Comparison of ENCODE assay signal across 23 cellular contexts in the genomic region with DNA sequence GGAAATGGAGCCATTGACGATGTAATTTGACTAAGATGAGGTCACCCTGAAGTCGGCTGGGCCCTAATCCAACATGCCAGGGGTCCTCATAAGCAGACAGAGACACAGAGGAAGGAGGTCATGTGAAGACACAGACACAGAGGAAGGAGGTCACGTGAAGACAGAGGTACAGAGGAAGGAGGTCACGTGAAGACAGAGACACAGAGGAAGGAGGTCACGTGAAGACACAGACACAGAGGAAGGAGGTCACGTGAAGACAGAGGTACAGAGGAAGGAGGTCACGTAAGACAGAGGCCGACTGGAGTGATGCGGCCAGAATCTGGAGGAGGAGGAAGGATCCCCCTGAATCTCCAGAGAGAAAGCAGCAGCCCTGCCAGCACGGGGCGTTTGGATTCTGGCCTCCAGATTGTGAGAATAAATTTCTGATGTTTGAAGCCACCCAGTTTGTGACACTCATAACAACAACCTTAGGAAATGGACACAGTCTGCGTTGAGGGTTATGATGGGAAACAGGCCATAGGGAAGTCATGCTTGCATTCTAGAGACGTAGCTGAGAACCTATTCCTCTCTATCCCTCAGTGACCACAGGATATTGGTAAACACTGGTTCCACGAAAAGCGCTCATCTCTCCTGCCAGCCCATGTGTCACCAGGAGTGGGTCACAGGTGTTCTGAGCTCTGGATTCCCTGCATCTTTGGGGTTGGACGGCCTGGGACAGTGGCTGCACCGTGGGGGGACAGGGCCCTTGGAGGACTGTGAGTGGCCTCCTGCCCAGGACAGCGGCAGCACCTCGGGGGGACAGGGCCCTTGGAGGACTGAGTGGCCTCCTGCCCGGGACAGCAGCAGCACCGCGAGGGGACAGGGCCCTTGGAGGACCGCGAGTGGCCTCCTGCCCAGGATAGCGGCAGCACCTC.
"Had no signal": no experiment of that assay in that cellular context is flagged by ENCODE, and none has a peak within 500 bp of the region (broad histone marks: within the 10 kb centered on the region; RNA-seq: fewer than 3 reads in every experiment).

No MANE protein-coding gene starts in this region.

- H3K27ac Mint-ChIP-seq: activated CD4-positive, alpha-beta memory T cell treated with anti-CD3 and anti-CD28 coated beads, Interleukin-2, amount 10 ng/mL, durations not matched to agents 7 days and 5 days; activated CD4-positive, alpha-beta T cell treated with anti-CD3 and anti-CD28 coated beads, Interleukin-2, amount 10 ng/mL, durations not matched to agents 24 days and 14 days; activated naive CD8-positive, alpha-beta T cell treated with anti-CD3 and anti-CD28 coated beads for 36 hours; activated T-helper 2 cell treated with anti-CD3 and anti-CD28 coated beads, Interferon-gamma antibody, Interleukin-2, Interleukin-4, amounts not matched to agents 10 μg/mL and 5 μg/mL and 100 μg/mL, durations not matched to agents 14 hours and 24 hours and 36 hours; naive B cell; progenitor cell of endocrine pancreas; T-cell; T-helper 2 cell treated with Interferon-gamma antibody and Interleukin-4, amounts not matched to agents 5 μg/mL and 100 μg/mL, for 36 hours had no signal

- H3K4me1 Mint-ChIP-seq: activated CD4-positive, alpha-beta memory T cell treated with anti-CD3 and anti-CD28 coated beads, Interleukin-2, amount 10 ng/mL, durations not matched to agents 7 days and 5 days; activated CD4-positive, alpha-beta T cell treated with anti-CD3 and anti-CD28 coated beads, Interleukin-2, amount 10 ng/mL, durations not matched to agents 24 days and 14 days; activated naive CD8-positive, alpha-beta T cell treated with anti-CD3 and anti-CD28 coated beads for 36 hours; naive B cell; T-cell had no signal

- H3K4me3 Mint-ChIP-seq: activated CD4-positive, alpha-beta memory T cell treated with anti-CD3 and anti-CD28 coated beads, Interleukin-2, amount 10 ng/mL, durations not matched to agents 7 days and 5 days; activated CD4-positive, alpha-beta T cell treated with anti-CD3 and anti-CD28 coated beads, Interleukin-2, amount 10 ng/mL, durations not matched to agents 24 days and 14 days; activated naive CD8-positive, alpha-beta T cell treated with anti-CD3 and anti-CD28 coated beads for 36 hours; activated T-cell treated with anti-CD3 and anti-CD28 coated beads, Interleukin-2, amount 50 U/mL, for 4 hours; naive B cell; T-cell; T-helper 2 cell treated with Interferon-gamma antibody and Interleukin-4, amounts not matched to agents 5 μg/mL and 100 μg/mL, for 36 hours had no signal

- H3K4me3 ChIP-seq: lower lobe of right lung, sigmoid colon, smooth muscle cell, thoracic aorta, upper lobe of left lung had no signal

- H3K27ac ChIP-seq: lower lobe of right lung, sigmoid colon, thoracic aorta, upper lobe of left lung, VCaP had no signal

- FAIRE-seq: endometrium had no signal

- DNase-seq: activated CD4-positive, alpha-beta memory T cell treated with anti-CD3 and anti-CD28 coated beads, Interleukin-2, amount 10 ng/mL, durations not matched to agents 7 days and 5 days; activated CD4-positive, alpha-beta T cell treated with anti-CD3 and anti-CD28 coated beads, Interleukin-2, amount 10 ng/mL, durations not matched to agents 24 days and 14 days; activated naive CD4-positive, alpha-beta T cell treated with Interleukin-2 at 50 U/mL for 16 hours; activated naive CD8-positive, alpha-beta T cell treated with anti-CD3 and anti-CD28 coated beads for 36 hours; activated T-cell treated with anti-CD3 and anti-CD28 coated beads, Interleukin-2, amount 50 U/mL, for 4 hours; erythroblast; foreskin fibroblast; lower lobe of right lung; mesendoderm; naive B cell; retina; sigmoid colon; stimulated activated CD4-positive, alpha-beta T cell treated with anti-CD3 and anti-CD28 coated beads, Interleukin-4, amount 100 ng/mL, for 1 hour; stimulated activated naive CD4-positive, alpha-beta T cell had no signal

- H3K9me3 Mint-ChIP-seq: activated CD4-positive, alpha-beta T cell treated with anti-CD3 and anti-CD28 coated beads, Interleukin-2, amount 10 ng/mL, durations not matched to agents 24 days and 14 days had no signal

- H3K27me3 Mint-ChIP-seq: activated CD4-positive, alpha-beta memory T cell treated with anti-CD3 and anti-CD28 coated beads, Interleukin-2, amount 10 ng/mL, durations not matched to agents 7 days and 5 days; activated CD4-positive, alpha-beta T cell treated with anti-CD3 and anti-CD28 coated beads, Interleukin-2, amount 10 ng/mL, durations not matched to agents 24 days and 14 days; naive B cell had no signal

- H3K36me3 Mint-ChIP-seq: activated naive CD8-positive, alpha-beta T cell treated with anti-CD3 and anti-CD28 coated beads for 36 hours; naive B cell; T-cell had no signal

- H3K4me2 ChIP-seq: smooth muscle cell had no signal

- H3K36me3 ChIP-seq: lower lobe of right lung, sigmoid colon, thoracic aorta, upper lobe of left lung had no signal

- H3K9me3 ChIP-seq: sigmoid colon had no signal

- H3K4me1 ChIP-seq: lower lobe of right lung had no signal

- H3K27me3 ChIP-seq: upper lobe of left lung had no signal
